Comparison of ENCODE assay signal across 9 cellular contexts in genomic region chr1:209805875-209806760, GRCh38. TPM values are rescaled to one million over a fixed set of nuclear protein-coding genes. Genes with fewer than 3 reads are reported as not detected.
DNase-seq lines count a peak whose midpoint lies in the region; ATAC-seq and TF ChIP-seq lines count a peak whose summit lies in the region.
"Had no signal": no experiment of that assay in that cellular context is flagged by ENCODE, and none has a peak within 500 bp of the region (broad histone marks: within the 10 kb centered on the region; RNA-seq: fewer than 3 reads in every experiment).

IRF6 (minus strand) TSS chr1:209806142; CDS start chr1:209801413, 4,729 bp downstream.

- H2AFZ ChIP-seq in ACC112 (ENCODE audit: low read length, unreplicated experiment), result peak within 1 kb of the TSS; percentile 79

- no peaks in the 10 kb centered on the region for H3K79me2 ChIP-seq in ACC112 (ENCODE audit: control insufficient read depth, insufficient read depth, low read length, unreplicated experiment)

- H3K36me3 Mint-ChIP-seq in activated naive CD8-positive, alpha-beta T cell treated with anti-CD3 and anti-CD28 coated beads, Interleukin-2, amount 50 U/mL, for 24 hours (ENCODE audit: low read depth), result no peaks in the 10 kb centered on the region

- intact Hi-C loops in heart right ventricle (cut with DNase I), result no loop called here

- 22 to 23% methylated on average over 46 of the region's 46 CpGs for WGBS in heart right ventricle, 2 donors

- no peaks in the 10 kb centered on the region for H3K9me3 Mint-ChIP-seq in activated naive CD8-positive, alpha-beta T cell treated with anti-CD3 and anti-CD28 coated beads, Interleukin-2, amount 50 U/mL, for 24 hours

- H3K9me3 ChIP-seq in heart right ventricle, result no peaks in the 10 kb centered on the region

- TF ChIP-seq CTCF in heart right ventricle (IDR thresholded peaks at IDR 0.05), result no peak

- DNase-seq in GM19240 (ENCODE audit: insufficient read length, low spot score) (peak; percentile 45), RPMI7951 (ENCODE audit: low read depth) (peak; percentile 71), heart right ventricle (peak; percentile 51 to 64), pulmonary artery endothelial cell (ENCODE audit: low read depth, low spot score) (no peak), NCI-H524 treated with DMSO at 0.1 percent for 48 hours (lab: John Stamatoyannopoulos, UW) (no peak)
- peak; percentile 61 for DNase-seq in activated naive CD8-positive, alpha-beta T cell treated with anti-CD3 and anti-CD28 coated beads, Interleukin-2, amount 50 U/mL, for 24 hours
- DNase-seq: DND-41 had no signal

- peaks cover 7% of the 10 kb centered on the region for H3K27me3 Mint-ChIP-seq in activated naive CD8-positive, alpha-beta T cell treated with anti-CD3 and anti-CD28 coated beads, Interleukin-2, amount 50 U/mL, for 24 hours

- H3K4me3 ChIP-seq in ACC112 (ENCODE audit: low read depth, low read length) (peak within 1 kb of the TSS; percentile 67), heart right ventricle (peak within 1 kb of the TSS in 8 of 10 donors; percentile 28 to 58 (median 44))

- H3K27me3 ChIP-seq in ACC112 (ENCODE audit: insufficient read depth, low read length) (peaks cover 16% of the 10 kb centered on the region; the same call in 1 of the 2 replicates), heart right ventricle (no peaks in the 10 kb centered on the region)

- peak within 1 kb of the TSS; percentile 62 for H3K4me3 Mint-ChIP-seq in activated naive CD8-positive, alpha-beta T cell treated with anti-CD3 and anti-CD28 coated beads, Interleukin-2, amount 50 U/mL, for 24 hours

- no peaks in the 10 kb centered on the region for H3K36me3 ChIP-seq in ACC112 (ENCODE audit: insufficient read depth, low read length)
- H3K36me3 ChIP-seq in heart right ventricle, result no peaks in the 10 kb centered on the region

- peaks cover 10% of the 10 kb centered on the region for H3K4me1 Mint-ChIP-seq in activated naive CD8-positive, alpha-beta T cell treated with anti-CD3 and anti-CD28 coated beads, Interleukin-2, amount 50 U/mL, for 24 hours

- ATAC-seq in HG03457 (IDR thresholded peaks at IDR 0.05; ENCODE audit: unreplicated experiment), result peak; percentile 91
- peak; percentile 55 for ATAC-seq in activated naive CD8-positive, alpha-beta T cell treated with anti-CD3 and anti-CD28 coated beads, Interleukin-2, amount 50 U/mL, for 24 hours
- ATAC-seq in heart right ventricle, result peak; percentile 34 to 82 (median 60)

- no peak within 1 kb of the TSS for H3K27ac Mint-ChIP-seq in activated naive CD8-positive, alpha-beta T cell treated with anti-CD3 and anti-CD28 coated beads, Interleukin-2, amount 50 U/mL, for 24 hours

- H3K27ac ChIP-seq in ACC112 (ENCODE audit: low read depth, low read length) (peak within 1 kb of the TSS; percentile 42; the same call in 1 of the 2 replicates), heart right ventricle (peak within 1 kb of the TSS in 8 of 10 donors; percentile 6 to 82 (median 59))

- peaks cover 17% of the 10 kb centered on the region for H3K4me1 ChIP-seq in ACC112 (ENCODE audit: control insufficient read depth, insufficient read depth, low read length, unreplicated experiment)
- peaks cover 4 to 49% (median 30%) of the 10 kb centered on the region in 9 donors for H3K4me1 ChIP-seq in heart right ventricle

RNA-seq across cellular contexts. Expression of gene IRF6, which starts in this region (rescaled TPM):
- 0.20 and 0.24 TPM in 2 replicates for total RNA-seq in RPMI7951 (2014; rRNA removed; shearing (Covaris generic))
- 10 to 100 TPM; 25.1 to 69.4 (median 43.8) TPM for total RNA-seq in heart right ventricle
- 10 to 100 TPM in 1 of 2 donors, 1 to 10 TPM in 1; 1.2 to 11.3 TPM for polyA plus RNA-seq in heart right ventricle
- 18.4 and 24.3 TPM in 2 replicates for total RNA-seq in pulmonary artery endothelial cell

Comparison
In these comparisons a context has a peak if more than half of its experiments do, and no peak if none do; other contexts are left out.
1. RNA of gene IRF6 (total RNA-seq): 25.1 to 69.4 TPM in heart right ventricle and 18.4 to 24.3 TPM in pulmonary artery endothelial cell; 0.20 to 0.24 TPM in RPMI7951; every median in the first group is over 10 times any median in the second.
2. Peak in DNase-seq in RPMI7951; RNA of the gene not detected or under 1 TPM.
3. DNase-seq: peak in GM19240 (single experiment), activated naive CD8-positive, alpha-beta T cell treated with anti-CD3 and anti-CD28 coated beads, Interleukin-2, amount 50 U/mL, for 24 hours (single experiment) and heart right ventricle (2 of 2); none in pulmonary artery endothelial cell (single experiment) and NCI-H524 treated with DMSO at 0.1 percent for 48 hours (single experiment).
4. Peak in every context shown above with its lines, with median percentiles within 50 percentile points of each other: ATAC-seq.